ENCODE assay signal across 9 cellular contexts in the genomic region with DNA sequence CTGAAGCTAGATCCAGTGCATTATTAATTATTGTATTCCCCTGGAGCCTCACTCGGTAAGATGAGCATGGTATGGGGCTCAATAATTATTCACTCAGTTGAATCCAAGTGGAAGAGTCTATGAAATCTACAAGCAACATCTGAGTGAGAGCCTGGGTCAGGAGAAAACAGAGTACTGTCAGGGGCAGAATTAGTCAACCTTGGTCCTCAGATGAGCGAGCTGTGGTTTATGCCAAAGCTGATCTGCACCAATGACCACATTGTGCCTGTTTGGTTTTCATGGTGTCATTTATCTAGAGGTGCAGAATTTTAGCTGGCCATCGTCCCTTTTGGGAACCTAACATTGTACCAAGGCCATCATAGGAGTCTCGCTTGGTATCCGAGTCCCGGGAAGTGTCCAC.
DNase-seq lines count a peak whose midpoint lies in the region; ATAC-seq and TF ChIP-seq lines count a peak whose summit lies in the region.
"Had no signal": no experiment of that assay in that cellular context is flagged by ENCODE, and none has a peak within 500 bp of the region (broad histone marks: within the 10 kb centered on the region; RNA-seq: fewer than 3 reads in every experiment).

No MANE protein-coding gene starts in this region.

- H3K4me3 Mint-ChIP-seq in naive thymus-derived CD4-positive, alpha-beta T cell: no peak overlapping the region
- H3K4me3 Mint-ChIP-seq: activated CD4-positive, alpha-beta memory T cell treated with anti-CD3 and anti-CD28 coated beads for 36 hours had no signal

- H3K4me1 ChIP-seq in naive thymus-derived CD4-positive, alpha-beta T cell (ENCODE audit: control insufficient read depth in 2 of 2, insufficient read depth in 2 of 2, low read length in 2 of 2): no peaks in the 10 kb centered on the region

- CTCF ChIA-PET in naive thymus-derived CD4-positive, alpha-beta T cell (lab: Charles Lee): interaction anchor here (0.6 kb wide), 1 partner anchor 21 kb away, joined by 4 read pairs; no protein-coding TSS in a partner anchor

- H3K9me3 ChIP-seq in naive thymus-derived CD4-positive, alpha-beta T cell (ENCODE audit: control insufficient read depth in 2 of 3, low read length in 3 of 3): no peaks in the 10 kb centered on the region

- ATAC-seq in GM19043 (IDR thresholded peaks at IDR 0.05; ENCODE audit: low read depth, unreplicated experiment) (peak; percentile 55), HG02885 (IDR thresholded peaks at IDR 0.05; ENCODE audit: poor library complexity, unreplicated experiment) (peak; percentile 85), SK-N-SH treated with all-trans-retinoic acid at 6 μM for 48 hours (peak; percentile 8; the same call in 2 of the 3 replicates), sciatic nerve (peak; percentile 38), esophagus mucosa (no peak)
- ATAC-seq in naive thymus-derived CD4-positive, alpha-beta T cell: no peak

- H3K27ac Mint-ChIP-seq in naive thymus-derived CD4-positive, alpha-beta T cell: no peak overlapping the region
- H3K27ac Mint-ChIP-seq: activated CD4-positive, alpha-beta memory T cell treated with anti-CD3 and anti-CD28 coated beads for 36 hours had no signal

- H3K27me3 Mint-ChIP-seq in naive thymus-derived CD4-positive, alpha-beta T cell: peaks cover 0 to 20% (median 6%) of the 10 kb centered on the region in 5 donors

- no peaks in the 10 kb centered on the region for H3K36me3 Mint-ChIP-seq in naive thymus-derived CD4-positive, alpha-beta T cell
- H3K36me3 Mint-ChIP-seq: activated CD4-positive, alpha-beta memory T cell treated with anti-CD3 and anti-CD28 coated beads for 36 hours had no signal

- no peaks in the 10 kb centered on the region for H3K36me3 ChIP-seq in naive thymus-derived CD4-positive, alpha-beta T cell (ENCODE audit: control insufficient read depth in 2 of 3, insufficient read depth in 3 of 3, low read length in 3 of 3)

- H3K4me1 Mint-ChIP-seq in naive thymus-derived CD4-positive, alpha-beta T cell: peaks cover 0 to 5% (median 0%) of the 10 kb centered on the region in 7 donors

- H3K27ac ChIP-seq in naive thymus-derived CD4-positive, alpha-beta T cell (ENCODE audit: low read depth, low read length): no peak overlapping the region

- H3K27me3 ChIP-seq in naive thymus-derived CD4-positive, alpha-beta T cell (ENCODE audit: control insufficient read depth in 2 of 2, insufficient read depth in 2 of 2, low read length in 2 of 2): no peaks in the 10 kb centered on the region

- H3K9me3 Mint-ChIP-seq in naive thymus-derived CD4-positive, alpha-beta T cell: peaks cover 0 to 13% (median 7%) of the 10 kb centered on the region in 11 donors
- H3K9me3 Mint-ChIP-seq: activated CD4-positive, alpha-beta memory T cell treated with anti-CD3 and anti-CD28 coated beads for 36 hours had no signal

- DNase-seq in sciatic nerve (ENCODE audit: low spot score): no peak
- DNase-seq in activated CD8-positive, alpha-beta memory T cell treated with anti-CD3 and anti-CD28 coated beads for 24 hours: no peak
- DNase-seq in naive thymus-derived CD4-positive, alpha-beta T cell: no peak
- no peak for DNase-seq in activated CD4-positive, alpha-beta T cell treated with anti-CD3 and anti-CD28 coated beads, Interleukin-2, amount 50 U/mL, for 48 hours
- DNase-seq: activated CD4-positive, alpha-beta memory T cell treated with anti-CD3 and anti-CD28 coated beads for 36 hours had no signal

- H3K4me3 ChIP-seq in naive thymus-derived CD4-positive, alpha-beta T cell (ENCODE audit: low read length): no peak overlapping the region

- POLR2A ChIA-PET in naive thymus-derived CD4-positive, alpha-beta T cell (lab: Charles Lee): no interaction called here

- intact Hi-C loops in sciatic nerve (cut with DNase I): no loop called here
- intact Hi-C loops in naive thymus-derived CD4-positive, alpha-beta T cell (cut with micrococcal nuclease): no loop called here

TF ChIP-seq in SK-N-SH treated with all-trans-retinoic acid at 6 μM for 48 hours, 23 proteins besides CTCF, POLR2A, EP300 and RAD21:
- TF ChIP-seq BACH2 (CRISPR knock-in tag; IDR thresholded peaks at IDR 0.05; ENCODE audit: borderline replicate concordance) (no peak), PPARA (CRISPR knock-in tag; IDR thresholded peaks at IDR 0.05; ENCODE audit: borderline replicate concordance) (no peak), TOX (CRISPR knock-in tag; IDR thresholded peaks at IDR 0.05; ENCODE audit: borderline replicate concordance) (no peak), ESRRG (CRISPR knock-in tag; IDR thresholded peaks at IDR 0.05) (no peak), ZFP3 (CRISPR knock-in tag; IDR thresholded peaks at IDR 0.05) (no peak)
- TF ChIP-seq, protein P1, sequence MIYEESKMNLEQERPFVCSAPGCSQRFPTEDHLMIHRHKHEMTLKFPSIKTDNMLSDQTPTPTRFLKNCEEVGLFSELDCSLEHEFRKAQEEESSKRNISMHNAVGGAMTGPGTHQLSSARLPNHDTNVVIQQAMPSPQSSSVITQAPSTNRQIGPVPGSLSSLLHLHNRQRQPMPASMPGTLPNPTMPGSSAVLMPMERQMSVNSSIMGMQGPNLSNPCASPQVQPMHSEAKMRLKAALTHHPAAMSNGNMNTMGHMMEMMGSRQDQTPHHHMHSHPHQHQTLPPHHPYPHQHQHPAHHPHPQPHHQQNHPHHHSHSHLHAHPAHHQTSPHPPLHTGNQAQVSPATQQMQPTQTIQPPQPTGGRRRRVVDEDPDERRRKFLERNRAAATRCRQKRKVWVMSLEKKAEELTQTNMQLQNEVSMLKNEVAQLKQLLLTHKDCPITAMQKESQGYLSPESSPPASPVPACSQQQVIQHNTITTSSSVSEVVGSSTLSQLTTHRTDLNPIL (CRISPR knock-in tag; IDR thresholded peaks at IDR 0.05; ENCODE audit: low read depth): no peak
- TF ChIP-seq, protein P2, sequence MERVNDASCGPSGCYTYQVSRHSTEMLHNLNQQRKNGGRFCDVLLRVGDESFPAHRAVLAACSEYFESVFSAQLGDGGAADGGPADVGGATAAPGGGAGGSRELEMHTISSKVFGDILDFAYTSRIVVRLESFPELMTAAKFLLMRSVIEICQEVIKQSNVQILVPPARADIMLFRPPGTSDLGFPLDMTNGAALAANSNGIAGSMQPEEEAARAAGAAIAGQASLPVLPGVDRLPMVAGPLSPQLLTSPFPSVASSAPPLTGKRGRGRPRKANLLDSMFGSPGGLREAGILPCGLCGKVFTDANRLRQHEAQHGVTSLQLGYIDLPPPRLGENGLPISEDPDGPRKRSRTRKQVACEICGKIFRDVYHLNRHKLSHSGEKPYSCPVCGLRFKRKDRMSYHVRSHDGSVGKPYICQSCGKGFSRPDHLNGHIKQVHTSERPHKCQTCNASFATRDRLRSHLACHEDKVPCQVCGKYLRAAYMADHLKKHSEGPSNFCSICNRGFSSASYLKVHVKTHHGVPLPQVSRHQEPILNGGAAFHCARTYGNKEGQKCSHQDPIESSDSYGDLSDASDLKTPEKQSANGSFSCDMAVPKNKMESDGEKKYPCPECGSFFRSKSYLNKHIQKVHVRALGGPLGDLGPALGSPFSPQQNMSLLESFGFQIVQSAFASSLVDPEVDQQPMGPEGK (CRISPR knock-in tag; IDR thresholded peaks at IDR 0.05; ENCODE audit: borderline replicate concordance): no peak
- TF ChIP-seq, protein P3, sequence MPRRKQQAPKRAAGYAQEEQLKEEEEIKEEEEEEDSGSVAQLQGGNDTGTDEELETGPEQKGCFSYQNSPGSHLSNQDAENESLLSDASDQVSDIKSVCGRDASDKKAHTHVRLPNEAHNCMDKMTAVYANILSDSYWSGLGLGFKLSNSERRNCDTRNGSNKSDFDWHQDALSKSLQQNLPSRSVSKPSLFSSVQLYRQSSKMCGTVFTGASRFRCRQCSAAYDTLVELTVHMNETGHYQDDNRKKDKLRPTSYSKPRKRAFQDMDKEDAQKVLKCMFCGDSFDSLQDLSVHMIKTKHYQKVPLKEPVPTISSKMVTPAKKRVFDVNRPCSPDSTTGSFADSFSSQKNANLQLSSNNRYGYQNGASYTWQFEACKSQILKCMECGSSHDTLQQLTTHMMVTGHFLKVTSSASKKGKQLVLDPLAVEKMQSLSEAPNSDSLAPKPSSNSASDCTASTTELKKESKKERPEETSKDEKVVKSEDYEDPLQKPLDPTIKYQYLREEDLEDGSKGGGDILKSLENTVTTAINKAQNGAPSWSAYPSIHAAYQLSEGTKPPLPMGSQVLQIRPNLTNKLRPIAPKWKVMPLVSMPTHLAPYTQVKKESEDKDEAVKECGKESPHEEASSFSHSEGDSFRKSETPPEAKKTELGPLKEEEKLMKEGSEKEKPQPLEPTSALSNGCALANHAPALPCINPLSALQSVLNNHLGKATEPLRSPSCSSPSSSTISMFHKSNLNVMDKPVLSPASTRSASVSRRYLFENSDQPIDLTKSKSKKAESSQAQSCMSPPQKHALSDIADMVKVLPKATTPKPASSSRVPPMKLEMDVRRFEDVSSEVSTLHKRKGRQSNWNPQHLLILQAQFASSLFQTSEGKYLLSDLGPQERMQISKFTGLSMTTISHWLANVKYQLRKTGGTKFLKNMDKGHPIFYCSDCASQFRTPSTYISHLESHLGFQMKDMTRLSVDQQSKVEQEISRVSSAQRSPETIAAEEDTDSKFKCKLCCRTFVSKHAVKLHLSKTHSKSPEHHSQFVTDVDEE (CRISPR knock-in tag; IDR thresholded peaks at IDR 0.05): no peak

Comparison
In these comparisons a context has a peak if more than half of its experiments do, and no peak if none do; other contexts are left out.
1. ATAC-seq: peak in GM19043 (single experiment), HG02885 (single experiment), SK-N-SH treated with all-trans-retinoic acid at 6 μM for 48 hours (single experiment) and sciatic nerve (single experiment); none in esophagus mucosa (single experiment) and naive thymus-derived CD4-positive, alpha-beta T cell (single experiment).